Comparison of ENCODE assay signal across 1 cellular context in genomic region chr9:99266136-99267023, GRCh38.
TF ChIP-seq lines count a peak whose summit lies in the region.

No MANE protein-coding gene starts in this region.

TF ChIP-seq in HEK293, 187 proteins besides CTCF, POLR2A, EP300 and RAD21 (continued from another document):
- TF ChIP-seq ZNF362 (tag by site-specific recombination; IDR thresholded peaks at IDR 0.05) (peak; percentile 81; the same call in 1 of the 2 replicates), ZBTB26 (tag by site-specific recombination; optimal IDR thresholded peaks at IDR 0.05) (no peak), ZNF580 (tag by site-specific recombination; IDR thresholded peaks at IDR 0.05) (no peak), ZNF16 (tag by site-specific recombination; IDR thresholded peaks at IDR 0.05; ENCODE audit: low read depth) (no peak), ZNF747 (tag by site-specific recombination; IDR thresholded peaks at IDR 0.05) (no peak), ZNF394 (tag by site-specific recombination; IDR thresholded peaks at IDR 0.05; ENCODE audit: borderline replicate concordance) (peak; percentile 43), SCRT1 (tag by site-specific recombination; IDR thresholded peaks at IDR 0.05; ENCODE audit: borderline replicate concordance) (peak; percentile 87), PRDM1 (tag by site-specific recombination; IDR thresholded peaks at IDR 0.05) (peak; percentile 61), ZSCAN30 (tag by site-specific recombination; IDR thresholded peaks at IDR 0.05) (peak; percentile 93)
